In the genomic region with DNA sequence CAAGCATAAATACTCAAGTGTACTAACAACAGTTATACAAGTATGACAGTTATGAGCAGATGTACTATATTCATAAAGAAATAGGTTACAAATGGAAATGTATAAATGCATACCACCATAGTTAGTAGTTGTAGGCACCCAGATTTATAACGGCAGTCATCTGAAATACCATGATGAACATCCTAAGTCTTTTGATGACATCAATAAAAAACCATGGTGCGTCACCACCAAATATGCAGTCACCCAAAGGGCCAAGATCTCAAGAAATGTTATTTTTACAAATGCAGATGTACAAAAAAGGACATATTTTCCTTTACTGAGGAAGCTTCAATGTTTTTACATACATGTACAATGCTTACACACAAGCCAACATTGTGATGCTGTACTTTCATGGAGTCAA, we compare ENCODE assay signal across 21 cellular contexts.
"Had no signal": no experiment of that assay in that cellular context is flagged by ENCODE, and none has a peak within 500 bp of the region (broad histone marks: within the 10 kb centered on the region; RNA-seq: fewer than 3 reads in every experiment).

No MANE protein-coding gene starts in this region.

- H3K9me3 Mint-ChIP-seq: activated CD4-positive, alpha-beta memory T cell treated with anti-CD3 and anti-CD28 coated beads for 36 hours; activated CD4-positive, alpha-beta T cell treated with anti-CD3 and anti-CD28 coated beads, Interleukin-2, amount 10 ng/mL, durations not matched to agents 7 days and 5 days; activated naive CD4-positive, alpha-beta T cell treated with anti-CD3 and anti-CD28 coated beads for 36 hours; activated T-helper 17 cell treated with anti-CD3 and anti-CD28 coated beads, Interleukin-2, amount 50 U/mL, for 72 hours; T-cell had no signal

- H3K4me1 Mint-ChIP-seq: activated CD4-positive, alpha-beta T cell treated with anti-CD3 and anti-CD28 coated beads, Interleukin-2, amount 10 ng/mL, durations not matched to agents 7 days and 5 days; activated T-helper 17 cell treated with anti-CD3 and anti-CD28 coated beads, Interleukin-2, amount 50 U/mL, for 72 hours; T-cell had no signal

- DNase-seq: activated CD4-positive, alpha-beta memory T cell treated with anti-CD3 and anti-CD28 coated beads for 36 hours; activated CD4-positive, alpha-beta T cell treated with anti-CD3 and anti-CD28 coated beads, Interleukin-2, amount 10 ng/mL, durations not matched to agents 7 days and 5 days; activated CD4-positive, CD25-positive, alpha-beta regulatory T cell; activated gamma-delta T cell; activated naive CD4-positive, alpha-beta T cell treated with anti-CD3 and anti-CD28 coated beads for 36 hours; activated T-cell treated with anti-CD3 and anti-CD28 coated beads for 4 hours; activated T-cell treated with anti-CD3 and anti-CD28 coated beads, Interleukin-2, amount 50 U/mL, for 48 hours; NCI-H1930; NCI-H2171; NCI-H2227 treated with DMSO at 0.1 percent for 48 hours; NCI-H446 treated with DMSO at 0.1 percent for 48 hours; NCI-H526 treated with DMSO at 0.1 percent for 48 hours; NCI-H82; SIG-M5; T-cell; T-helper 2 cell; T1000 had no signal

- H3K36me3 Mint-ChIP-seq: activated CD4-positive, alpha-beta memory T cell treated with anti-CD3 and anti-CD28 coated beads for 36 hours; activated naive CD8-positive, alpha-beta T cell; T-cell had no signal

- H3K4me3 Mint-ChIP-seq: activated CD4-positive, alpha-beta memory T cell treated with anti-CD3 and anti-CD28 coated beads for 36 hours; activated CD4-positive, alpha-beta T cell treated with anti-CD3 and anti-CD28 coated beads, Interleukin-2, amount 10 ng/mL, durations not matched to agents 7 days and 5 days; activated naive CD4-positive, alpha-beta T cell treated with anti-CD3 and anti-CD28 coated beads for 36 hours; activated naive CD8-positive, alpha-beta T cell; activated T-helper 17 cell treated with anti-CD3 and anti-CD28 coated beads, Interleukin-2, amount 50 U/mL, for 72 hours; T-cell had no signal

- H3K27ac Mint-ChIP-seq: activated CD4-positive, alpha-beta memory T cell treated with anti-CD3 and anti-CD28 coated beads for 36 hours; activated CD4-positive, alpha-beta T cell treated with anti-CD3 and anti-CD28 coated beads, Interleukin-2, amount 10 ng/mL, durations not matched to agents 7 days and 5 days; activated naive CD4-positive, alpha-beta T cell treated with anti-CD3 and anti-CD28 coated beads for 36 hours; activated naive CD8-positive, alpha-beta T cell; activated T-helper 17 cell treated with anti-CD3 and anti-CD28 coated beads, Interleukin-2, amount 50 U/mL, for 72 hours; T-cell had no signal

- H3K4me3 ChIP-seq: SK-N-MC had no signal

- H3K27ac ChIP-seq: SK-N-MC, VCaP had no signal
